30 cellular contexts compared by ENCODE assay signal in the genomic region with DNA sequence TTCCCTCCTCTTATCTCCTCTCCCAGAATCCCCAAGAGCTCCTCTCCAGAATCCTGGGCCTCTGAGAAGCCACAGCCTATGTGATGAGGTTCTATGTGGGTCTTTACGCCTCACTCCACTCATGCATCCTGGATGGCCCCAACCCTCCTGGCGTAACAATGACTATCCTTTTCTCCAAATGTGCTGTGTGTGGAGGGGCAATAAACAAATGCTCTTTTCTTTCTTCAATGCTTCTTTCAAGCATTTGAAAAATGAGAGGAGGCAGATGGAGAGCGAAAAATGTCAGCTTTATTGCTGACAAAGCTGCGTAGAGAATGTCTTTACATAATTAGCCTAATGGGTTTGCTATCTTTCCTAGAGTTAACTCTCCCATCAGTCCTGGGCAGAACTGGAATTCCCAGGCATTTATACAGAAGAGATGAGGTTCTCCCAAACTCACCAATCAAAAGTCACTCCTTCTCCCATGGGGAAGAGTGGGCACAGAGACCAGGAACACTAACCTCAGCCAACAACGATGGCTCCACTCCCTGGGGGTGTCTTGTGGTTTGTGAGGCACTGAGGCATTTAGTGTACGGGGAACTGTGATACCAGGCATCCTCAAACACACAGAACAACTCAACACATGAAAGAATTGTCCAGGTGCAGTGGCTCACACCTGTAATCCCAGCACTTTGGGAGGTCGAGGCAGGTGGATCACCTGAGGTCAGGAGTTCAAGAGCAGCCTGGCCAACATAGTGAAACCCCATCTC.
DNase-seq lines count a peak whose midpoint lies in the region; ATAC-seq and TF ChIP-seq lines count a peak whose summit lies in the region.
"Had no signal": no experiment of that assay in that cellular context is flagged by ENCODE, and none has a peak within 500 bp of the region (broad histone marks: within the 10 kb centered on the region; RNA-seq: fewer than 3 reads in every experiment).

No MANE protein-coding gene starts in this region.

- no peak overlapping the region for H3K4me3 Mint-ChIP-seq in GM23338
- H3K4me3 Mint-ChIP-seq in activated T-helper 2 cell treated with anti-CD3 and anti-CD28 coated beads, Interferon-gamma antibody, Interleukin-2, Interleukin-4, amounts not matched to agents 10 μg/mL and 5 μg/mL and 100 μg/mL, durations not matched to agents 14 hours and 24 hours and 36 hours (ENCODE audit: low read depth), result no peak overlapping the region
- H3K4me3 Mint-ChIP-seq in activated T-cell treated with anti-CD3 and anti-CD28 coated beads, Interleukin-2, amount 50 U/mL, for 4 hours, result no peak overlapping the region
- H3K4me3 Mint-ChIP-seq: activated CD8-positive, alpha-beta T cell treated with anti-CD3 and anti-CD28 coated beads, Interleukin-2, amount 10 ng/mL, durations not matched to agents 7 days and 5 days; activated T-helper 17 cell treated with anti-CD3 and anti-CD28 coated beads, Interleukin-2, amount 50 U/mL, for 72 hours; CD14-positive monocyte; central memory CD8-positive, alpha-beta T cell; neural progenitor cell; stimulated activated naive CD8-positive, alpha-beta T cell treated with anti-CD3 and anti-CD28 coated beads, Interleukin-15, Interleukin-2, amounts not matched to agents 100 ng/mL and 50 ng/mL, for 24 hours had no signal

- H3K9me3 ChIP-seq in lung (ENCODE audit: control insufficient read depth in 2 of 2, insufficient read depth in 1 of 2, low read length in 1 of 2), result no peaks in the 10 kb centered on the region
- H3K9me3 ChIP-seq: body of pancreas, heart left ventricle, pancreas, SJSA1 had no signal

- no peaks in the 10 kb centered on the region for H3K27me3 ChIP-seq in GM23338 (ENCODE audit: insufficient read depth)
- no peaks in the 10 kb centered on the region for H3K27me3 ChIP-seq in lung (ENCODE audit: control insufficient read depth, insufficient read depth)
- H3K27me3 ChIP-seq: body of pancreas, heart left ventricle, neural progenitor cell, pancreas, SJSA1 had no signal

- H4K20me1 ChIP-seq in GM23338 (replicated peaks; ENCODE audit: insufficient read depth), result no peaks in the 10 kb centered on the region

- H3K9me3 Mint-ChIP-seq in GM23338, result 0 out of 3 replicates have a peak, but pooled peaks cover 3% of the 10 kb centered on the region
- H3K9me3 Mint-ChIP-seq in activated T-helper 2 cell treated with anti-CD3 and anti-CD28 coated beads, Interferon-gamma antibody, Interleukin-2, Interleukin-4, amounts not matched to agents 10 μg/mL and 5 μg/mL and 100 μg/mL, durations not matched to agents 14 hours and 24 hours and 36 hours, result no peaks in the 10 kb centered on the region
- H3K9me3 Mint-ChIP-seq in activated T-cell treated with anti-CD3 and anti-CD28 coated beads, Interleukin-2, amount 50 U/mL, for 4 hours, result no peaks in the 10 kb centered on the region
- H3K9me3 Mint-ChIP-seq: activated T-helper 17 cell treated with anti-CD3 and anti-CD28 coated beads, Interleukin-2, amount 50 U/mL, for 72 hours; central memory CD8-positive, alpha-beta T cell; neural progenitor cell; stimulated activated naive CD8-positive, alpha-beta T cell treated with anti-CD3 and anti-CD28 coated beads, Interleukin-15, Interleukin-2, amounts not matched to agents 100 ng/mL and 50 ng/mL, for 24 hours had no signal

- 0 out of 2 replicates have a peak overlapping the region, but pooled peaks have one; percentile 81 for H2AFZ ChIP-seq in GM23338
- H2AFZ ChIP-seq: neural progenitor cell had no signal

- WGBS in lung, 2 donors, result 58 to 72% methylated on average over 7 of the region's 7 CpGs

- H3K4me3 ChIP-seq in GM23338 (no peak overlapping the region), lung (no peak overlapping the region)
- H3K4me3 ChIP-seq: body of pancreas, heart left ventricle, neural progenitor cell, pancreas, SJSA1, smooth muscle cell had no signal

- no peaks in the 10 kb centered on the region for H3K9me2 ChIP-seq in GM23338 (ENCODE audit: insufficient read depth)

- H3K36me3 Mint-ChIP-seq in GM23338 (ENCODE audit: low read depth), result no peaks in the 10 kb centered on the region
- no peaks in the 10 kb centered on the region for H3K36me3 Mint-ChIP-seq in activated T-helper 2 cell treated with anti-CD3 and anti-CD28 coated beads, Interferon-gamma antibody, Interleukin-2, Interleukin-4, amounts not matched to agents 10 μg/mL and 5 μg/mL and 100 μg/mL, durations not matched to agents 14 hours and 24 hours and 36 hours (ENCODE audit: low read depth)
- H3K36me3 Mint-ChIP-seq in activated T-cell treated with anti-CD3 and anti-CD28 coated beads, Interleukin-2, amount 50 U/mL, for 4 hours (ENCODE audit: insufficient read depth), result no peaks in the 10 kb centered on the region
- H3K36me3 Mint-ChIP-seq: CD14-positive monocyte, neural progenitor cell had no signal

- DNase-seq in GM23338 (ENCODE audit: low spot score) (no peak), RPMI7951 (ENCODE audit: low read depth) (peak; percentile 11), lung (ENCODE audit: low spot score) (no peak), NCI-H1092 treated with DMSO at 0.1 percent for 48 hours (lab: John Stamatoyannopoulos, UW) (no peak), NCI-H2171 (lab: John Stamatoyannopoulos, UW) (no peak)
- no peak for DNase-seq in activated T-helper 2 cell treated with anti-CD3 and anti-CD28 coated beads, Interferon-gamma antibody, Interleukin-2, Interleukin-4, amounts not matched to agents 10 μg/mL and 5 μg/mL and 100 μg/mL, durations not matched to agents 14 hours and 24 hours and 36 hours (ENCODE audit: low spot score)
- no peak for DNase-seq in activated T-cell treated with anti-CD3 and anti-CD28 coated beads, Interleukin-2, amount 50 U/mL, for 4 hours
- DNase-seq: activated CD4-positive, alpha-beta T cell treated with anti-CD3 and anti-CD28 coated beads for 4 hours; activated CD8-positive, alpha-beta T cell treated with anti-CD3 and anti-CD28 coated beads, Interleukin-2, amount 10 ng/mL, durations not matched to agents 7 days and 5 days; activated naive CD4-positive, alpha-beta T cell treated with anti-CD3 and anti-CD28 coated beads, Interleukin-2, amount 50 U/mL, for 16 hours; body of pancreas; dermis blood vessel endothelial cell; EL; heart left ventricle; mesendoderm; NCI-H1092; NCI-H1930; NCI-H774; pancreas; RPMI8226; T1000 had no signal

- no peak overlapping the region for H3K27ac ChIP-seq in GM23338 (ENCODE audit: low read depth)
- peak overlapping the region in 1 of 2 donors; percentile 77 for H3K27ac ChIP-seq in lung (ENCODE audit: low read depth in 1 of 2, low read length in 1 of 2)
- H3K27ac ChIP-seq: heart left ventricle, neural progenitor cell, SJSA1, VCaP had no signal

- H3K4me1 ChIP-seq in GM23338 (ENCODE audit: insufficient read depth) (no peaks in the 10 kb centered on the region), lung (ENCODE audit: control insufficient read depth in 2 of 2, insufficient read depth in 2 of 2, low read length in 2 of 2) (no peaks in the 10 kb centered on the region)
- H3K4me1 ChIP-seq: heart left ventricle, pancreas, SJSA1 had no signal

- no peaks in the 10 kb centered on the region for H3K79me2 ChIP-seq in GM23338 (replicated peaks; ENCODE audit: insufficient read depth)

- peaks cover 16% of the 10 kb centered on the region for H3K4me1 Mint-ChIP-seq in GM23338
- no peaks in the 10 kb centered on the region for H3K4me1 Mint-ChIP-seq in activated T-helper 2 cell treated with anti-CD3 and anti-CD28 coated beads, Interferon-gamma antibody, Interleukin-2, Interleukin-4, amounts not matched to agents 10 μg/mL and 5 μg/mL and 100 μg/mL, durations not matched to agents 14 hours and 24 hours and 36 hours (ENCODE audit: low read depth)
- H3K4me1 Mint-ChIP-seq in activated T-cell treated with anti-CD3 and anti-CD28 coated beads, Interleukin-2, amount 50 U/mL, for 4 hours (ENCODE audit: low read depth), result no peaks in the 10 kb centered on the region
- H3K4me1 Mint-ChIP-seq: central memory CD8-positive, alpha-beta T cell had no signal

- H3K4me2 ChIP-seq in GM23338, result no peak overlapping the region
- H3K4me2 ChIP-seq: neural progenitor cell, smooth muscle cell had no signal

- TF ChIP-seq CTCF in GM23338 (conservative IDR thresholded peaks at IDR 0.05; ENCODE audit: low read depth in 2 of 2) (no peak), lung (IDR thresholded peaks at IDR 0.05; ENCODE audit: control extremely low read depth, extremely low read depth) (no peak)

- no peak overlapping the region for H3K27ac Mint-ChIP-seq in GM23338
- H3K27ac Mint-ChIP-seq in activated T-helper 2 cell treated with anti-CD3 and anti-CD28 coated beads, Interferon-gamma antibody, Interleukin-2, Interleukin-4, amounts not matched to agents 10 μg/mL and 5 μg/mL and 100 μg/mL, durations not matched to agents 14 hours and 24 hours and 36 hours, result no peak overlapping the region
- H3K27ac Mint-ChIP-seq: activated CD8-positive, alpha-beta T cell treated with anti-CD3 and anti-CD28 coated beads, Interleukin-2, amount 10 ng/mL, durations not matched to agents 7 days and 5 days; activated T-helper 17 cell treated with anti-CD3 and anti-CD28 coated beads, Interleukin-2, amount 50 U/mL, for 72 hours; neural progenitor cell; stimulated activated naive CD8-positive, alpha-beta T cell treated with anti-CD3 and anti-CD28 coated beads, Interleukin-15, Interleukin-2, amounts not matched to agents 100 ng/mL and 50 ng/mL, for 24 hours had no signal

- no peaks in the 10 kb centered on the region for H3F3A ChIP-seq in GM23338 (replicated peaks; ENCODE audit: low read depth)

- no peak for ATAC-seq in GM23338
- peak; percentile 8 for ATAC-seq in lung (ENCODE audit: insufficient read depth, low FRiP score)
- ATAC-seq in activated T-cell treated with anti-CD3 and anti-CD28 coated beads, Interleukin-2, amount 50 U/mL, for 4 hours, result no peak
- ATAC-seq: activated CD8-positive, alpha-beta T cell treated with anti-CD3 and anti-CD28 coated beads, Interleukin-2, amount 10 ng/mL, durations not matched to agents 7 days and 5 days; activated T-helper 17 cell treated with anti-CD3 and anti-CD28 coated beads, Interleukin-2, amount 50 U/mL, for 72 hours; esophagus mucosa; heart left ventricle had no signal

- H3K27me3 Mint-ChIP-seq in GM23338 (ENCODE audit: insufficient read depth, low read depth, poor library complexity), result peaks cover 4% of the 10 kb centered on the region
- no peaks in the 10 kb centered on the region for H3K27me3 Mint-ChIP-seq in activated T-helper 2 cell treated with anti-CD3 and anti-CD28 coated beads, Interferon-gamma antibody, Interleukin-2, Interleukin-4, amounts not matched to agents 10 μg/mL and 5 μg/mL and 100 μg/mL, durations not matched to agents 14 hours and 24 hours and 36 hours (ENCODE audit: low read depth)
- peaks cover 5% of the 10 kb centered on the region for H3K27me3 Mint-ChIP-seq in activated T-cell treated with anti-CD3 and anti-CD28 coated beads, Interleukin-2, amount 50 U/mL, for 4 hours (ENCODE audit: low read depth)

- H3K36me3 ChIP-seq in GM23338 (ENCODE audit: insufficient read depth) (no peaks in the 10 kb centered on the region), lung (ENCODE audit: control insufficient read depth in 2 of 2, insufficient read depth in 2 of 2, low read length in 2 of 2) (no peaks in the 10 kb centered on the region)
- H3K36me3 ChIP-seq: heart left ventricle, neural progenitor cell, pancreas, SJSA1 had no signal

- intact Hi-C loops in activated T-helper 2 cell treated with anti-CD3 and anti-CD28 coated beads, Interferon-gamma antibody, Interleukin-2, Interleukin-4, amounts not matched to agents 10 μg/mL and 5 μg/mL and 100 μg/mL, durations not matched to agents 14 hours and 24 hours and 36 hours (cut with micrococcal nuclease), result no loop called here

TF ChIP-seq in GM23338, 12 proteins besides CTCF, POLR2A, EP300 and RAD21 (continues in another document):
- no peak for TF ChIP-seq EZH2phosphoT487 (IDR thresholded peaks at IDR 0.05; ENCODE audit: unreplicated experiment)
